8 cellular contexts compared by ENCODE assay signal in genomic region chr17:13024526-13025263, GRCh38. TPM values are rescaled to one million over a fixed set of nuclear protein-coding genes. Genes with fewer than 3 reads are reported as not detected.
DNase-seq lines count a peak whose midpoint lies in the region; ATAC-seq and TF ChIP-seq lines count a peak whose summit lies in the region.

No MANE protein-coding gene starts in this region.

- no peaks in the 10 kb centered on the region for H3F3A ChIP-seq in PC-3 (ENCODE audit: low read length, unreplicated experiment)

- no TSS peak for BruUV-seq in PC-3 (replicated peaks; lab: Mats Ljungman, UMichigan)

- no peaks in the 10 kb centered on the region for H3K36me3 Mint-ChIP-seq in activated T-helper 1 cell treated with anti-CD3 and anti-CD28 coated beads, Interleukin-12 subunit alpha, Interleukin-12 subunit beta, Interleukin-2, Interleukin-4 antibody, amounts not matched to agents 30 ng/mL and 10 ng/mL and 1 ng/mL, durations not matched to agents 14 hours and 24 hours and 36 hours (ENCODE audit: low read depth)

- no peaks in the 10 kb centered on the region for H3K36me3 ChIP-seq in PC-3 (ENCODE audit: low read depth, low read length)
- no peaks in the 10 kb centered on the region for H3K36me3 ChIP-seq in thyroid gland

- intact Hi-C loops in PC-3 (cut with micrococcal nuclease), result no loop called here
- intact Hi-C loops in activated T-helper 1 cell treated with anti-CD3 and anti-CD28 coated beads, Interleukin-12 subunit alpha, Interleukin-12 subunit beta, Interleukin-2, Interleukin-4 antibody, amounts not matched to agents 30 ng/mL and 10 ng/mL and 1 ng/mL, durations not matched to agents 14 hours and 24 hours and 36 hours (cut with micrococcal nuclease), result no loop called here
- intact Hi-C loops in thyroid gland (cut with DNase I), result no loop called here

- no peak overlapping the region for H3K9ac ChIP-seq in PC-3 (ENCODE audit: low read length)

- H3K4me1 Mint-ChIP-seq in activated T-helper 1 cell treated with anti-CD3 and anti-CD28 coated beads, Interleukin-12 subunit alpha, Interleukin-12 subunit beta, Interleukin-2, Interleukin-4 antibody, amounts not matched to agents 30 ng/mL and 10 ng/mL and 1 ng/mL, durations not matched to agents 14 hours and 24 hours and 36 hours (ENCODE audit: low read depth), result peaks cover 12% of the 10 kb centered on the region

- no peak overlapping the region for H3K27ac Mint-ChIP-seq in activated T-helper 1 cell treated with anti-CD3 and anti-CD28 coated beads, Interleukin-12 subunit alpha, Interleukin-12 subunit beta, Interleukin-2, Interleukin-4 antibody, amounts not matched to agents 30 ng/mL and 10 ng/mL and 1 ng/mL, durations not matched to agents 14 hours and 24 hours and 36 hours

- H3K9me2 ChIP-seq in PC-3 (replicated peaks; ENCODE audit: low read length), result no peaks in the 10 kb centered on the region

- H3K4me2 ChIP-seq in PC-3 (ENCODE audit: low read length), result peak overlapping the region; percentile 81

- no peaks in the 10 kb centered on the region for H3K9me3 Mint-ChIP-seq in activated T-helper 1 cell treated with anti-CD3 and anti-CD28 coated beads, Interleukin-12 subunit alpha, Interleukin-12 subunit beta, Interleukin-2, Interleukin-4 antibody, amounts not matched to agents 30 ng/mL and 10 ng/mL and 1 ng/mL, durations not matched to agents 14 hours and 24 hours and 36 hours

- peaks cover 4% of the 10 kb centered on the region; the same call in 1 of the 2 replicates for H3K27me3 ChIP-seq in PC-3 (ENCODE audit: low read length)
- no peaks in the 10 kb centered on the region for H3K27me3 ChIP-seq in thyroid gland

- POLR2A ChIA-PET in PC-3 (lab: Charles Lee; ENCODE audit: unreplicated experiment), result no interaction called here

- TF ChIP-seq CTCF in PC-3 (conservative IDR thresholded peaks at IDR 0.05; ENCODE audit: low read depth, low read length), result peak; percentile 98
- TF ChIP-seq CTCF in fibroblast of the aortic adventitia (IDR thresholded peaks at IDR 0.05; ENCODE audit: insufficient read depth, low read length), result peak; percentile 100
- peak in 1 of 3 donors; percentile 49 for TF ChIP-seq CTCF in omental fat pad (IDR thresholded peaks at IDR 0.05)
- peak; percentile 64 to 100 (median 86) for TF ChIP-seq CTCF in thyroid gland (IDR thresholded peaks at IDR 0.05)

- peak; percentile 87 for ATAC-seq in GM19395 (IDR thresholded peaks at IDR 0.05; ENCODE audit: unreplicated experiment)
- peak; percentile 88 for ATAC-seq in HG03460 (IDR thresholded peaks at IDR 0.05; ENCODE audit: unreplicated experiment)
- ATAC-seq in PC-3, result peak; percentile 96
- peak; percentile 72 for ATAC-seq in omental fat pad (ENCODE audit: low FRiP score)

- no peaks in the 10 kb centered on the region for H3K79me2 ChIP-seq in PC-3 (ENCODE audit: low read length)

- 31 to 37% methylated on average over 19 of the region's 19 CpGs for WGBS in thyroid gland, 2 donors

- CTCF ChIA-PET in PC-3 (lab: Charles Lee), result no interaction called here

- H3K27ac ChIP-seq in PC-3 (ENCODE audit: low read length) (no peak overlapping the region), thyroid gland (no peak overlapping the region)

- H3K4me3 ChIP-seq in PC-3 (ENCODE audit: low read length) (peak overlapping the region; percentile 48), fibroblast of the aortic adventitia (ENCODE audit: low read depth, low read length) (peak overlapping the region; percentile 47), thyroid gland (replicated peaks in 1 of 3) (no peak overlapping the region)

- peak overlapping the region; percentile 75 for H2AFZ ChIP-seq in PC-3 (ENCODE audit: low read length)

- H3K4me3 Mint-ChIP-seq in activated T-helper 1 cell treated with anti-CD3 and anti-CD28 coated beads, Interleukin-12 subunit alpha, Interleukin-12 subunit beta, Interleukin-2, Interleukin-4 antibody, amounts not matched to agents 30 ng/mL and 10 ng/mL and 1 ng/mL, durations not matched to agents 14 hours and 24 hours and 36 hours, result no peak overlapping the region

- H3K4me1 ChIP-seq in PC-3 (ENCODE audit: insufficient read depth, low read length), result 0 out of 2 replicates have a peak, but pooled peaks cover 3% of the 10 kb centered on the region
- H3K4me1 ChIP-seq in thyroid gland, result no peaks in the 10 kb centered on the region

- H3K27me3 Mint-ChIP-seq in activated T-helper 1 cell treated with anti-CD3 and anti-CD28 coated beads, Interleukin-12 subunit alpha, Interleukin-12 subunit beta, Interleukin-2, Interleukin-4 antibody, amounts not matched to agents 30 ng/mL and 10 ng/mL and 1 ng/mL, durations not matched to agents 14 hours and 24 hours and 36 hours (ENCODE audit: insufficient read depth), result peaks cover 2% of the 10 kb centered on the region

- TF ChIP-seq POLR2A in thyroid gland (IDR thresholded peaks at IDR 0.05), result no peak

- DNase-seq in CMK (ENCODE audit: low read depth) (peak; percentile 47), PC-3 (peak; percentile 91), fibroblast of the aortic adventitia (ENCODE audit: low read depth) (peak; percentile 63), omental fat pad (ENCODE audit: low spot score) (no peak), thyroid gland (peak; percentile 65 to 69)
- DNase-seq in activated T-helper 1 cell treated with anti-CD3 and anti-CD28 coated beads, Interleukin-12 subunit alpha, Interleukin-12 subunit beta, Interleukin-2, Interleukin-4 antibody, amounts not matched to agents 30 ng/mL and 10 ng/mL and 1 ng/mL, durations not matched to agents 14 hours and 24 hours and 36 hours (ENCODE audit: low spot score), result peak; percentile 55

- H4K20me1 ChIP-seq in PC-3 (ENCODE audit: low read length), result no peaks in the 10 kb centered on the region

- H3K9me3 ChIP-seq in PC-3 (ENCODE audit: low read length), result no peaks in the 10 kb centered on the region
- no peaks in the 10 kb centered on the region for H3K9me3 ChIP-seq in thyroid gland

RNA-seq across cellular contexts. Expression of gene ELAC2, which starts 6.9 kb away (rescaled TPM):
- total RNA-seq in PC-3 (2014; rRNA removed) (270 and 290 TPM in 2 replicates), fibroblast of the aortic adventitia (ENCODE audit: low replicate concordance) (13.2 and 60.6 TPM in 2 replicates), omental fat pad (10 to 100 TPM; 60.8 to 89.5 (median 77.9) TPM), thyroid gland (10 to 100 TPM; 46.6 to 88.9 (median 84.6) TPM)
- total RNA-seq in activated T-helper 1 cell treated with anti-CD3 and anti-CD28 coated beads, Interleukin-12 subunit alpha, Interleukin-12 subunit beta, Interleukin-2, Interleukin-4 antibody, amounts not matched to agents 30 ng/mL and 10 ng/mL and 1 ng/mL, durations not matched to agents 14 hours and 24 hours and 36 hours, result 96.9 and 98.7 TPM in 2 replicates

Comparison
In these comparisons a context has a peak if more than half of its experiments do, and no peak if none do; other contexts are left out.
1. H3K4me3 ChIP-seq: peak in PC-3 (single experiment) and fibroblast of the aortic adventitia (single experiment); none in thyroid gland (0 of 3).
2. Peak in every context shown above with its lines, with median percentiles within 50 percentile points of each other: ATAC-seq.